ENCODE assay signal across 8 cellular contexts in genomic region chr10:132397671-132398565, GRCh38. TPM values are rescaled to one million over a fixed set of nuclear protein-coding genes. Genes with fewer than 3 reads are reported as not detected.
DNase-seq lines count a peak whose midpoint lies in the region; ATAC-seq and TF ChIP-seq lines count a peak whose summit lies in the region.

No MANE protein-coding gene starts in this region.

- peak; percentile 39 for DNase-seq in Calu3
- peak; percentile 78 for DNase-seq in H7
- peak; percentile 44 for DNase-seq in NCI-H510A (lab: John Stamatoyannopoulos, UW)
- DNase-seq in activated naive CD4-positive, alpha-beta T cell treated with anti-CD3 and anti-CD28 coated beads, Interleukin-2, amount 50 U/mL, for 72 hours (ENCODE audit: low spot score in 2 of 2), result peak in 1 of 2 donors; percentile 45
- DNase-seq in heart left ventricle, result peak in 2 of 5 donors; percentile 67 to 73
- peak; percentile 16 for DNase-seq in renal cortical epithelial cell (ENCODE audit: low read depth)
- DNase-seq in SKM-1 (lab: John Stamatoyannopoulos, UW; ENCODE audit: unreplicated experiment), result no peak

- peak overlapping the region; percentile 74 to 97 (median 86) for H3K27ac ChIP-seq in heart left ventricle

- peak overlapping the region; percentile 77 for H3K4me3 Mint-ChIP-seq in Calu3 (ENCODE audit: low read depth, unreplicated experiment)

- no peaks in the 10 kb centered on the region for H3K27me3 Mint-ChIP-seq in Calu3 (ENCODE audit: unreplicated experiment)

- H3K27me3 ChIP-seq in H7 (ENCODE audit: control insufficient read depth, insufficient read depth, low read length), result peaks cover 5% of the 10 kb centered on the region
- H3K27me3 ChIP-seq in heart left ventricle, result no peaks in the 10 kb centered on the region

- peak; percentile 53 to 64 for ATAC-seq in activated naive CD4-positive, alpha-beta T cell treated with anti-CD3 and anti-CD28 coated beads, Interleukin-2, amount 50 U/mL, for 72 hours
- ATAC-seq in heart left ventricle (peak in 1 of 4 donors; percentile 25), HG02852 (IDR thresholded peaks at IDR 0.05; ENCODE audit: unreplicated experiment) (no peak)

- H3K36me3 ChIP-seq in H7 (replicated peaks; ENCODE audit: control insufficient read depth, insufficient read depth, low read length) (no peaks in the 10 kb centered on the region), heart left ventricle (no peaks in the 10 kb centered on the region)

- no peaks in the 10 kb centered on the region for H3K9me3 ChIP-seq in heart left ventricle

- WGBS in heart left ventricle, 4 donors, result 28 to 33% (median 32%) methylated on average over 24 to 40 of the region's 40 CpGs

- H3K36me3 Mint-ChIP-seq in Calu3 (ENCODE audit: insufficient read depth, unreplicated experiment), result peaks cover 10% of the 10 kb centered on the region
- no peaks in the 10 kb centered on the region for H3K36me3 Mint-ChIP-seq in activated naive CD4-positive, alpha-beta T cell treated with anti-CD3 and anti-CD28 coated beads, Interleukin-2, amount 50 U/mL, for 72 hours

- peak overlapping the region; percentile 63 for H3K27ac Mint-ChIP-seq in Calu3 (ENCODE audit: unreplicated experiment)
- peak overlapping the region in 1 of 2 donors; percentile 87 for H3K27ac Mint-ChIP-seq in activated naive CD4-positive, alpha-beta T cell treated with anti-CD3 and anti-CD28 coated beads, Interleukin-2, amount 50 U/mL, for 72 hours

- H3K4me1 ChIP-seq in heart left ventricle, result peaks cover 0 to 69% (median 42%) of the 10 kb centered on the region in 12 donors

- H3K4me1 Mint-ChIP-seq in Calu3 (ENCODE audit: low read depth, unreplicated experiment), result no peaks in the 10 kb centered on the region

- intact Hi-C loops in Calu3 (cut with micrococcal nuclease; ENCODE audit: unreplicated experiment), result no loop called here
- intact Hi-C loops in heart left ventricle (cut with DNase I), result loop anchor here in 4 of 10 donors (2.0 to 10.0 kb wide), 5 partner anchors 23 to 237 kb away; no protein-coding TSS in a partner anchor

- H3K4me3 ChIP-seq in H7 (ENCODE audit: insufficient read depth, low read depth, low read length), result peak overlapping the region; percentile 61
- peak overlapping the region; percentile 66 to 98 (median 82) for H3K4me3 ChIP-seq in heart left ventricle

- CTCF ChIA-PET in Calu3 (lab: Charles Lee), result interaction anchor here (0.8 kb wide), 1 partner anchor 33 kb away, joined by 3 read pairs; no protein-coding TSS in a partner anchor

- TF ChIP-seq CTCF in Calu3 (IDR thresholded peaks at IDR 0.05; ENCODE audit: unreplicated experiment), result no peak
- no peak for TF ChIP-seq CTCF in heart left ventricle (IDR thresholded peaks at IDR 0.05)

- TF ChIP-seq POLR2A in heart left ventricle (IDR thresholded peaks at IDR 0.05), result no peak

- no TSS peak for BruUV-seq in Calu3 (replicated peaks; lab: Mats Ljungman, UMichigan)

- no peaks in the 10 kb centered on the region for H3K9me3 Mint-ChIP-seq in Calu3 (ENCODE audit: low read depth, unreplicated experiment)
- no peaks in the 10 kb centered on the region for H3K9me3 Mint-ChIP-seq in activated naive CD4-positive, alpha-beta T cell treated with anti-CD3 and anti-CD28 coated beads, Interleukin-2, amount 50 U/mL, for 72 hours

RNA-seq across cellular contexts. Expression of gene PWWP2B, which starts 0.9 kb away (rescaled TPM):
- total RNA-seq in Calu3 (2022), result 12.9 and 15.8 TPM in 2 replicates
- total RNA-seq in H7 (2014; rRNA removed; shearing (Covaris generic)), result 14.3 and 15.3 TPM in 2 replicates
- 1 to 10 TPM in 1 of 2 donors, under 1 TPM in 1; 0.64 to 4.3 TPM for total RNA-seq in activated naive CD4-positive, alpha-beta T cell treated with anti-CD3 and anti-CD28 coated beads, Interleukin-2, amount 50 U/mL, for 72 hours
- 10 to 100 TPM; 10.5 to 23.5 (median 15.3) TPM for total RNA-seq in heart left ventricle
- polyA plus RNA-seq in heart left ventricle, result 10 to 100 TPM; 13.8 to 19.7 TPM
- 11.1 and 18.9 TPM in 2 replicates for total RNA-seq in renal cortical epithelial cell
